In genomic region chr9:19456996-19457693, GRCh38 we compare ENCODE assay signal across 1 cellular context.
TF ChIP-seq lines count a peak whose summit lies in the region.

No MANE protein-coding gene starts in this region.

TF ChIP-seq in H1, 55 proteins besides CTCF, POLR2A, EP300 and RAD21:
- TF ChIP-seq EZH2 (IDR thresholded peaks at IDR 0.05; ENCODE audit: low read depth, low read length, severe bottlenecking) (no peak), SIN3A (conservative IDR thresholded peaks at IDR 0.05 in 1 of 2, IDR thresholded peaks at IDR 0.05 in 1 of 2; ENCODE audit: low read depth in 1 of 2, low read length in 2 of 2) (no peak), GTF2F1 (IDR thresholded peaks at IDR 0.05; ENCODE audit: borderline replicate concordance, low read depth, low read length) (no peak), NANOG (IDR thresholded peaks at IDR 0.05; ENCODE audit: insufficient read depth, low read depth, low read length, poor library complexity, severe bottlenecking) (peak; percentile 46), KDM1A (IDR thresholded peaks at IDR 0.05; ENCODE audit: borderline replicate concordance, low read length) (no peak), USF2 (IDR thresholded peaks at IDR 0.05; ENCODE audit: low read length) (no peak), MAFK (IDR thresholded peaks at IDR 0.05; ENCODE audit: low read depth, low read length) (no peak), CEBPB (IDR thresholded peaks at IDR 0.05; ENCODE audit: low read depth, low read length) (peak; percentile 72), JUN (IDR thresholded peaks at IDR 0.05; ENCODE audit: low read depth, low read length) (no peak), SP2 (IDR thresholded peaks at IDR 0.05; ENCODE audit: low read length) (no peak), POLR2AphosphoS5 (IDR thresholded peaks at IDR 0.05; ENCODE audit: low read depth, low read length) (no peak), SP4 (IDR thresholded peaks at IDR 0.05; ENCODE audit: low read length) (no peak), TEAD4 (IDR thresholded peaks at IDR 0.05; ENCODE audit: low read depth, low read length) (peak; percentile 54; the same call in 1 of the 2 replicates), GABPA (IDR thresholded peaks at IDR 0.05; ENCODE audit: borderline replicate concordance, insufficient read depth, low read length) (no peak), EGR1 (IDR thresholded peaks at IDR 0.05; ENCODE audit: borderline replicate concordance, low read depth, low read length) (no peak), RFX5 (IDR thresholded peaks at IDR 0.05; ENCODE audit: borderline replicate concordance, low read depth, low read length) (no peak), CTBP2 (IDR thresholded peaks at IDR 0.05; ENCODE audit: borderline replicate concordance, insufficient read depth, insufficient read length, low read length) (no peak), BCL11A (IDR thresholded peaks at IDR 0.05; ENCODE audit: low read depth in 2 of 2, low read length in 2 of 2) (no peak), SIX5 (IDR thresholded peaks at IDR 0.05; ENCODE audit: low read depth, low read length) (no peak), TCF12 (IDR thresholded peaks at IDR 0.05; ENCODE audit: low read depth, low read length) (no peak), CREB1 (IDR thresholded peaks at IDR 0.05) (no peak), YY1 (IDR thresholded peaks at IDR 0.05; ENCODE audit: low read depth, low read length) (peak; percentile 67; the same call in 1 of the 2 replicates), MAX (IDR thresholded peaks at IDR 0.05) (no peak)
- TF ChIP-seq, protein P1, sequence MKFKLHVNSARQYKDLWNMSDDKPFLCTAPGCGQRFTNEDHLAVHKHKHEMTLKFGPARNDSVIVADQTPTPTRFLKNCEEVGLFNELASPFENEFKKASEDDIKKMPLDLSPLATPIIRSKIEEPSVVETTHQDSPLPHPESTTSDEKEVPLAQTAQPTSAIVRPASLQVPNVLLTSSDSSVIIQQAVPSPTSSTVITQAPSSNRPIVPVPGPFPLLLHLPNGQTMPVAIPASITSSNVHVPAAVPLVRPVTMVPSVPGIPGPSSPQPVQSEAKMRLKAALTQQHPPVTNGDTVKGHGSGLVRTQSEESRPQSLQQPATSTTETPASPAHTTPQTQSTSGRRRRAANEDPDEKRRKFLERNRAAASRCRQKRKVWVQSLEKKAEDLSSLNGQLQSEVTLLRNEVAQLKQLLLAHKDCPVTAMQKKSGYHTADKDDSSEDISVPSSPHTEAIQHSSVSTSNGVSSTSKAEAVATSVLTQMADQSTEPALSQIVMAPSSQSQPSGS (IDR thresholded peaks at IDR 0.05; ENCODE audit: low read length): no peak
